15 cellular contexts compared by ENCODE assay signal in the genomic region with DNA sequence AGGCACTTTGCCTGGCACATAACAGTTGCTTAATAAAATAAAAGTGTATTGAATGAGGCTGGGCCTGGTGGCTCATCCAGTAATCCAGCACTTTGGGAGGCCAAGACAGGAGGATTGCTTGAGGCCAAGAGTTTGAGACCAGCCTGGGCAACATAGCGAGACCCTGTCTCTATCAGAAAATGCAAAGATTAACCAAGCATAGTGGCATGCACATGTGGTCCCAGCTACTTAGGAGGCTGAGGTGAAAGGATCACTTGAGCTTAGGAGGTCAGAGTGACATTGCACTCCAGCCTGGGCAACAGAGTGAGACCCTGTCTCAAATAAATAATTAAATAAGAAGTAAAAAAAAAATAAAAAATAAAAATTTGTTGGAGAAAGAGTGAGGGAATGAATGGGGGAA. TPM values are rescaled to one million over a fixed set of nuclear protein-coding genes. Genes with fewer than 3 reads are reported as not detected.
DNase-seq lines count a peak whose midpoint lies in the region; ATAC-seq, FAIRE-seq and TF ChIP-seq lines count a peak whose summit lies in the region.
"Had no signal": no experiment of that assay in that cellular context is flagged by ENCODE, and none has a peak within 500 bp of the region (broad histone marks: within the 10 kb centered on the region; RNA-seq: fewer than 3 reads in every experiment).

No MANE protein-coding gene starts in this region.

- H3K9me3 ChIP-seq in CD8-positive, alpha-beta T cell (ENCODE audit: low read length), result no peaks in the 10 kb centered on the region
- H3K9me3 ChIP-seq in kidney (ENCODE audit: control insufficient read depth in 1 of 2, low read length in 2 of 2), result no peaks in the 10 kb centered on the region
- H3K9me3 ChIP-seq: A549 had no signal

- no peaks in the 10 kb centered on the region for H3K9me3 Mint-ChIP-seq in activated T-cell treated with anti-CD3 and anti-CD28 coated beads, Interleukin-2, amount 50 U/mL, for 24 hours
- peaks cover 6% of the 10 kb centered on the region for H3K9me3 Mint-ChIP-seq in activated T-cell treated with anti-CD3 and anti-CD28 coated beads, Interleukin-2, amount 50 U/mL, for 4 hours
- H3K9me3 Mint-ChIP-seq in CD8-positive, alpha-beta T cell, result no peaks in the 10 kb centered on the region
- no peaks in the 10 kb centered on the region for H3K9me3 Mint-ChIP-seq in activated T-helper 2 cell treated with anti-CD3 and anti-CD28 coated beads, Interferon-gamma antibody, Interleukin-2, Interleukin-4, amounts not matched to agents 10 μg/mL and 5 μg/mL and 100 μg/mL, durations not matched to agents 14 hours and 24 hours and 36 hours
- H3K9me3 Mint-ChIP-seq in stimulated activated effector memory CD8-positive, alpha-beta T cell treated with anti-CD3 and anti-CD28 coated beads, Interleukin-12 subunit alpha, Interleukin-12 subunit beta, amount 100 ng/mL, for 72 hours, result no peaks in the 10 kb centered on the region

- peaks cover 4% of the 10 kb centered on the region for H3K36me3 ChIP-seq in CD8-positive, alpha-beta T cell (ENCODE audit: insufficient read depth, low read length)
- no peaks in the 10 kb centered on the region for H3K36me3 ChIP-seq in kidney (ENCODE audit: control insufficient read depth in 1 of 2, insufficient read depth in 2 of 2, low read length in 2 of 2)

- H3K4me3 ChIP-seq in CD8-positive, alpha-beta T cell (ENCODE audit: low read depth, low read length), result no peak overlapping the region
- H3K4me3 ChIP-seq in kidney (ENCODE audit: low read length in 2 of 2), result no peak overlapping the region
- H3K4me3 ChIP-seq: A549, PC-9 had no signal

- TF ChIP-seq CTCF in CD8-positive, alpha-beta T cell (IDR thresholded peaks at IDR 0.05), result no peak
- no peak for TF ChIP-seq CTCF in kidney (IDR thresholded peaks at IDR 0.05; ENCODE audit: borderline replicate concordance, extremely low read depth, insufficient read depth)

- no peaks in the 10 kb centered on the region for H3K27me3 Mint-ChIP-seq in activated T-cell treated with anti-CD3 and anti-CD28 coated beads, Interleukin-2, amount 50 U/mL, for 24 hours
- H3K27me3 Mint-ChIP-seq in activated T-cell treated with anti-CD3 and anti-CD28 coated beads, Interleukin-2, amount 50 U/mL, for 4 hours (ENCODE audit: low read depth), result no peaks in the 10 kb centered on the region
- H3K27me3 Mint-ChIP-seq in CD8-positive, alpha-beta T cell (ENCODE audit: low read depth), result no peaks in the 10 kb centered on the region
- H3K27me3 Mint-ChIP-seq in activated T-helper 2 cell treated with anti-CD3 and anti-CD28 coated beads, Interferon-gamma antibody, Interleukin-2, Interleukin-4, amounts not matched to agents 10 μg/mL and 5 μg/mL and 100 μg/mL, durations not matched to agents 14 hours and 24 hours and 36 hours (ENCODE audit: low read depth), result no peaks in the 10 kb centered on the region

- DNase-seq in activated T-cell treated with anti-CD3 and anti-CD28 coated beads, Interleukin-2, amount 50 U/mL, for 24 hours, result no peak
- no peak for DNase-seq in activated T-cell treated with anti-CD3 and anti-CD28 coated beads, Interleukin-2, amount 50 U/mL, for 4 hours
- no peak for DNase-seq in CD8-positive, alpha-beta T cell
- DNase-seq in activated T-helper 2 cell treated with anti-CD3 and anti-CD28 coated beads, Interferon-gamma antibody, Interleukin-2, Interleukin-4, amounts not matched to agents 10 μg/mL and 5 μg/mL and 100 μg/mL, durations not matched to agents 14 hours and 24 hours and 36 hours (ENCODE audit: low spot score), result no peak
- peak in 1 of 2 donors; percentile 44 for DNase-seq in stimulated activated effector memory CD8-positive, alpha-beta T cell treated with anti-CD3 and anti-CD28 coated beads, Interleukin-12 subunit alpha, Interleukin-12 subunit beta, amount 100 ng/mL, for 72 hours (ENCODE audit: low spot score in 2 of 2)
- DNase-seq in NCI-H1105 (lab: John Stamatoyannopoulos, UW) (no peak), kidney (no peak)
- DNase-seq: KBM-7, NCI-H146, NCI-H446, NCI-H748 treated with DMSO at 0.1 percent for 48 hours, PC-9 had no signal

- peak overlapping the region; percentile 82 for H3K27ac Mint-ChIP-seq in activated T-cell treated with anti-CD3 and anti-CD28 coated beads, Interleukin-2, amount 50 U/mL, for 24 hours
- H3K27ac Mint-ChIP-seq in CD8-positive, alpha-beta T cell, result peak overlapping the region; percentile 67
- H3K27ac Mint-ChIP-seq in activated T-helper 2 cell treated with anti-CD3 and anti-CD28 coated beads, Interferon-gamma antibody, Interleukin-2, Interleukin-4, amounts not matched to agents 10 μg/mL and 5 μg/mL and 100 μg/mL, durations not matched to agents 14 hours and 24 hours and 36 hours, result peak overlapping the region; percentile 21
- H3K27ac Mint-ChIP-seq in stimulated activated effector memory CD8-positive, alpha-beta T cell treated with anti-CD3 and anti-CD28 coated beads, Interleukin-12 subunit alpha, Interleukin-12 subunit beta, amount 100 ng/mL, for 72 hours, result peak overlapping the region; percentile 86

- peaks cover 86% of the 10 kb centered on the region for H3K36me3 Mint-ChIP-seq in activated T-cell treated with anti-CD3 and anti-CD28 coated beads, Interleukin-2, amount 50 U/mL, for 24 hours (ENCODE audit: low read depth)
- H3K36me3 Mint-ChIP-seq in activated T-cell treated with anti-CD3 and anti-CD28 coated beads, Interleukin-2, amount 50 U/mL, for 4 hours (ENCODE audit: insufficient read depth), result peaks cover 57% of the 10 kb centered on the region
- H3K36me3 Mint-ChIP-seq in CD8-positive, alpha-beta T cell, result peaks cover 38% of the 10 kb centered on the region
- peaks cover 67% of the 10 kb centered on the region for H3K36me3 Mint-ChIP-seq in activated T-helper 2 cell treated with anti-CD3 and anti-CD28 coated beads, Interferon-gamma antibody, Interleukin-2, Interleukin-4, amounts not matched to agents 10 μg/mL and 5 μg/mL and 100 μg/mL, durations not matched to agents 14 hours and 24 hours and 36 hours (ENCODE audit: low read depth)
- H3K36me3 Mint-ChIP-seq in stimulated activated effector memory CD8-positive, alpha-beta T cell treated with anti-CD3 and anti-CD28 coated beads, Interleukin-12 subunit alpha, Interleukin-12 subunit beta, amount 100 ng/mL, for 72 hours, result peaks cover 100% of the 10 kb centered on the region

- no peak overlapping the region for H3K4me3 Mint-ChIP-seq in activated T-cell treated with anti-CD3 and anti-CD28 coated beads, Interleukin-2, amount 50 U/mL, for 24 hours
- no peak overlapping the region for H3K4me3 Mint-ChIP-seq in activated T-cell treated with anti-CD3 and anti-CD28 coated beads, Interleukin-2, amount 50 U/mL, for 4 hours
- H3K4me3 Mint-ChIP-seq in CD8-positive, alpha-beta T cell, result no peak overlapping the region
- H3K4me3 Mint-ChIP-seq in activated T-helper 2 cell treated with anti-CD3 and anti-CD28 coated beads, Interferon-gamma antibody, Interleukin-2, Interleukin-4, amounts not matched to agents 10 μg/mL and 5 μg/mL and 100 μg/mL, durations not matched to agents 14 hours and 24 hours and 36 hours (ENCODE audit: low read depth), result no peak overlapping the region
- H3K4me3 Mint-ChIP-seq in stimulated activated effector memory CD8-positive, alpha-beta T cell treated with anti-CD3 and anti-CD28 coated beads, Interleukin-12 subunit alpha, Interleukin-12 subunit beta, amount 100 ng/mL, for 72 hours, result no peak overlapping the region

- no peak for ATAC-seq in activated T-cell treated with anti-CD3 and anti-CD28 coated beads, Interleukin-2, amount 50 U/mL, for 4 hours
- ATAC-seq in CD8-positive, alpha-beta T cell, result no peak
- no peak for ATAC-seq in stimulated activated effector memory CD8-positive, alpha-beta T cell treated with anti-CD3 and anti-CD28 coated beads, Interleukin-12 subunit alpha, Interleukin-12 subunit beta, amount 100 ng/mL, for 72 hours
- ATAC-seq: A549 had no signal

- H3K4me1 Mint-ChIP-seq in activated T-cell treated with anti-CD3 and anti-CD28 coated beads, Interleukin-2, amount 50 U/mL, for 24 hours (ENCODE audit: low read depth), result peaks cover 78% of the 10 kb centered on the region
- peaks cover 69% of the 10 kb centered on the region for H3K4me1 Mint-ChIP-seq in activated T-cell treated with anti-CD3 and anti-CD28 coated beads, Interleukin-2, amount 50 U/mL, for 4 hours (ENCODE audit: low read depth)
- peaks cover 65% of the 10 kb centered on the region for H3K4me1 Mint-ChIP-seq in CD8-positive, alpha-beta T cell (ENCODE audit: low read depth)
- peaks cover 50% of the 10 kb centered on the region for H3K4me1 Mint-ChIP-seq in activated T-helper 2 cell treated with anti-CD3 and anti-CD28 coated beads, Interferon-gamma antibody, Interleukin-2, Interleukin-4, amounts not matched to agents 10 μg/mL and 5 μg/mL and 100 μg/mL, durations not matched to agents 14 hours and 24 hours and 36 hours (ENCODE audit: low read depth)
- H3K4me1 Mint-ChIP-seq in stimulated activated effector memory CD8-positive, alpha-beta T cell treated with anti-CD3 and anti-CD28 coated beads, Interleukin-12 subunit alpha, Interleukin-12 subunit beta, amount 100 ng/mL, for 72 hours, result peaks cover 59% of the 10 kb centered on the region

- CTCF ChIA-PET in CD8-positive, alpha-beta T cell (lab: Charles Lee), result no interaction called here

- H3K27me3 ChIP-seq in CD8-positive, alpha-beta T cell (ENCODE audit: insufficient read depth, low read length), result no peaks in the 10 kb centered on the region

- intact Hi-C loops in CD8-positive, alpha-beta T cell (cut with DNase I, micrococcal nuclease), result no loop called here
- intact Hi-C loops in activated T-helper 2 cell treated with anti-CD3 and anti-CD28 coated beads, Interferon-gamma antibody, Interleukin-2, Interleukin-4, amounts not matched to agents 10 μg/mL and 5 μg/mL and 100 μg/mL, durations not matched to agents 14 hours and 24 hours and 36 hours (cut with micrococcal nuclease), result no loop called here
- intact Hi-C loops in kidney (cut with DNase I), result no loop called here

- POLR2A ChIA-PET in CD8-positive, alpha-beta T cell (lab: Charles Lee), result interaction anchor here (1.0 kb wide), 1 partner anchor 47 kb away, joined by 3 read pairs; no protein-coding TSS in a partner anchor

- no peak overlapping the region for H3K27ac ChIP-seq in CD8-positive, alpha-beta T cell (ENCODE audit: low read depth, low read length)
- no peak overlapping the region for H3K27ac ChIP-seq in kidney (ENCODE audit: low read depth in 2 of 2, low read length in 2 of 2)
- H3K27ac ChIP-seq: A549, PC-9 had no signal

- FAIRE-seq in kidney (lab: Jason Lieb, UNC), result no peak
- FAIRE-seq: A549, H1, HTR-8/SVneo had no signal

- H3K4me1 ChIP-seq in CD8-positive, alpha-beta T cell (ENCODE audit: insufficient read depth, low read length), result peaks cover 26% of the 10 kb centered on the region
- no peaks in the 10 kb centered on the region for H3K4me1 ChIP-seq in kidney (ENCODE audit: control insufficient read depth in 1 of 2, insufficient read depth in 1 of 2, low read depth in 1 of 2, low read length in 2 of 2)
- H3K4me1 ChIP-seq: A549 had no signal

- no peak overlapping the region for H3K9ac ChIP-seq in kidney (ENCODE audit: low read length in 2 of 2)

RNA-seq across cellular contexts. Expression of a gene that starts 21.2 kb away (rescaled TPM):
- total RNA-seq in activated T-cell treated with anti-CD3 and anti-CD28 coated beads, Interleukin-2, amount 50 U/mL, for 4 hours, result 100 to 1,000 TPM; 275 to 314 (median 282) TPM
- total RNA-seq in CD8-positive, alpha-beta T cell, result 10 to 100 TPM; 62.3 to 63.0 TPM
- total RNA-seq in activated T-helper 2 cell treated with anti-CD3 and anti-CD28 coated beads, Interferon-gamma antibody, Interleukin-2, Interleukin-4, amounts not matched to agents 10 μg/mL and 5 μg/mL and 100 μg/mL, durations not matched to agents 14 hours and 24 hours and 36 hours, result 112 and 117 TPM in 2 replicates
- total RNA-seq in kidney, result 41.5 TPM
- 13.3 TPM for polyA plus RNA-seq in kidney (ENCODE audit: insufficient read depth, low read depth, low replicate concordance)

Comparison
In these comparisons a context has a peak if more than half of its experiments do, and no peak if none do; other contexts are left out.
1. H3K27ac Mint-ChIP-seq: peak in every context shown above with its lines; median percentile 86 in stimulated activated effector memory CD8-positive, alpha-beta T cell treated with anti-CD3 and anti-CD28 coated beads, Interleukin-12 subunit alpha, Interleukin-12 subunit beta, amount 100 ng/mL, for 72 hours; 82 in activated T-cell treated with anti-CD3 and anti-CD28 coated beads, Interleukin-2, amount 50 U/mL, for 24 hours; 67 in CD8-positive, alpha-beta T cell; 21 in activated T-helper 2 cell treated with anti-CD3 and anti-CD28 coated beads, Interferon-gamma antibody, Interleukin-2, Interleukin-4, amounts not matched to agents 10 μg/mL and 5 μg/mL and 100 μg/mL, durations not matched to agents 14 hours and 24 hours and 36 hours.